30 cellular contexts compared by ENCODE assay signal in the genomic region with DNA sequence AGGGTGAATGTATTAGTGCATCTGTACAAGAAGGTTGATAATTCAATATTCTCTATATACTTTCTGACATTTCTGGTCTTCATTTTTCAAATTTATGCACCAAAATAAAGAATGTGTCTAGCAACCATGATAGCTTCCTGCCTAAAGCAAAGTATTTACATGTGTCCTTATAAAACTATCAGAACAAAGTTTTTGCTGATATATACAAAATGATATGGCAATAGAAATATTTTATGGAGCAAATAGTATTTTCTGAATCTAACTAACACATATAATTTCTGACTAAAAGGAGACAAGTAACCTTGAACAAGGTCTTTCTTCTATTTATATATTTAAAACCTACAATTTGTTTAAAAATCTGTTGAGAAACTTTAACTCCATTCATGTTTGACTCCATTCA.
"Had no signal": no experiment of that assay in that cellular context is flagged by ENCODE, and none has a peak within 500 bp of the region (broad histone marks: within the 10 kb centered on the region; RNA-seq: fewer than 3 reads in every experiment).

No MANE protein-coding gene starts in this region.

- H3K27me3 Mint-ChIP-seq: progenitor cell of endocrine pancreas; stimulated activated naive B cell treated with anti-CD40 and anti-IgM and Interleukin-4, amounts not matched to agents 10 μg/mL and 1 μg/mL and 100 μg/mL, for 72 hours; stimulated activated naive CD8-positive, alpha-beta T cell treated with anti-CD3 and anti-CD28 coated beads, Interleukin-15, Interleukin-2, amounts not matched to agents 100 ng/mL and 50 ng/mL, for 24 hours had no signal

- ATAC-seq: psoas muscle; right cardiac atrium; sciatic nerve; stimulated activated effector memory CD8-positive, alpha-beta T cell treated with anti-CD3 and anti-CD28 coated beads, Interleukin-12 subunit alpha, Interleukin-12 subunit beta, amount 100 ng/mL, for 72 hours; stimulated activated naive B cell treated with anti-CD40 and anti-IgM and Interleukin-4, amounts not matched to agents 10 μg/mL and 1 μg/mL and 100 μg/mL, for 72 hours had no signal

- H3K27me3 ChIP-seq: neural progenitor cell, ovary, spleen, stomach, thyroid gland, tibial nerve, upper lobe of left lung, vagina had no signal

- H3K79me2 ChIP-seq: parathyroid adenoma had no signal

- H3K4me1 Mint-ChIP-seq: nephron; neural progenitor cell; stimulated activated effector memory CD8-positive, alpha-beta T cell treated with anti-CD3 and anti-CD28 coated beads, Interleukin-12 subunit alpha, Interleukin-12 subunit beta, amount 100 ng/mL, for 72 hours; stimulated activated naive B cell treated with anti-CD40 and anti-IgM and Interleukin-4, amounts not matched to agents 10 μg/mL and 1 μg/mL and 100 μg/mL, for 72 hours had no signal

- H3K9ac ChIP-seq: neural progenitor cell, parathyroid adenoma had no signal

- H3K9me3 ChIP-seq: ovary, psoas muscle, spleen, stomach, thoracic aorta, thyroid gland, tibial nerve, upper lobe of left lung, vagina had no signal

- H2AFZ ChIP-seq: neural progenitor cell, parathyroid adenoma had no signal

- H3K4me1 ChIP-seq: neural progenitor cell, parathyroid adenoma, psoas muscle, spleen, stomach, thyroid gland, tibial nerve, upper lobe of left lung, vagina had no signal

- H3K36me3 Mint-ChIP-seq: natural killer cell; stimulated activated effector memory CD8-positive, alpha-beta T cell treated with anti-CD3 and anti-CD28 coated beads, Interleukin-12 subunit alpha, Interleukin-12 subunit beta, amount 100 ng/mL, for 72 hours; stimulated activated naive B cell treated with anti-CD40 and anti-IgM and Interleukin-4, amounts not matched to agents 10 μg/mL and 1 μg/mL and 100 μg/mL, for 72 hours had no signal

- H3K4me3 Mint-ChIP-seq: natural killer cell; nephron; neural progenitor cell; stimulated activated effector memory CD8-positive, alpha-beta T cell treated with anti-CD3 and anti-CD28 coated beads, Interleukin-12 subunit alpha, Interleukin-12 subunit beta, amount 100 ng/mL, for 72 hours; stimulated activated naive B cell treated with anti-CD40 and anti-IgM and Interleukin-4, amounts not matched to agents 10 μg/mL and 1 μg/mL and 100 μg/mL, for 72 hours; stimulated activated naive CD8-positive, alpha-beta T cell treated with anti-CD3 and anti-CD28 coated beads, Interleukin-15, Interleukin-2, amounts not matched to agents 100 ng/mL and 50 ng/mL, for 24 hours had no signal

- DNase-seq: natural killer cell; occipital lobe; ovary; posterior cingulate gyrus; psoas muscle; right cardiac atrium; spleen; stimulated activated CD4-positive, alpha-beta T cell treated with anti-CD3 and anti-CD28 coated beads, Interleukin-12 subunit alpha, Interleukin-12 subunit beta, amount 100 ng/mL, for 4 hours; stimulated activated CD4-positive, alpha-beta T cell treated with anti-CD3 and anti-CD28 coated beads, Interleukin-1b, Interleukin-23, amount 100 ng/mL, for 48 hours; stimulated activated CD4-positive, alpha-beta T cell treated with anti-CD3 and anti-CD28 coated beads, Interleukin-2, amount 100 ng/mL, for 48 hours; stimulated activated CD4-positive, alpha-beta T cell treated with anti-CD3 and anti-CD28 coated beads, Interleukin-4, amount 100 ng/mL, for 24 hours; stimulated activated naive B cell treated with anti-CD40 and anti-IgM and Interleukin-4, amounts not matched to agents 10 μg/mL and 1 μg/mL and 100 μg/mL, for 72 hours; stimulated activated naive CD4-positive, alpha-beta T cell treated with Interleukin-2 at 50 U/mL for 16 hours; stomach; thyroid gland; trophoblast cell; upper lobe of left lung had no signal

- H3K36me3 ChIP-seq: neural progenitor cell, ovary, spleen, stomach, thoracic aorta, thyroid gland, tibial nerve, upper lobe of left lung, vagina had no signal

- H3K27ac Mint-ChIP-seq: natural killer cell; nephron; neural progenitor cell; progenitor cell of endocrine pancreas; stimulated activated effector memory CD8-positive, alpha-beta T cell treated with anti-CD3 and anti-CD28 coated beads, Interleukin-12 subunit alpha, Interleukin-12 subunit beta, amount 100 ng/mL, for 72 hours; stimulated activated naive B cell treated with anti-CD40 and anti-IgM and Interleukin-4, amounts not matched to agents 10 μg/mL and 1 μg/mL and 100 μg/mL, for 72 hours; stimulated activated naive CD8-positive, alpha-beta T cell treated with anti-CD3 and anti-CD28 coated beads, Interleukin-15, Interleukin-2, amounts not matched to agents 100 ng/mL and 50 ng/mL, for 24 hours had no signal

- H3K4me2 ChIP-seq: neural progenitor cell, smooth muscle cell had no signal

- FAIRE-seq: urothelium cell line had no signal

- H3K4me3 ChIP-seq: neural progenitor cell, ovary, psoas muscle, skin epidermis, smooth muscle cell, spleen, stomach, thoracic aorta, thyroid gland, tibial nerve, upper lobe of left lung, vagina had no signal

- H3K27ac ChIP-seq: neural progenitor cell, ovary, parathyroid adenoma, psoas muscle, skin epidermis, spleen, stomach, thoracic aorta, thyroid gland, tibial nerve, upper lobe of left lung, vagina had no signal

- H3K9me3 Mint-ChIP-seq: natural killer cell; nephron; neural progenitor cell; stimulated activated effector memory CD8-positive, alpha-beta T cell treated with anti-CD3 and anti-CD28 coated beads, Interleukin-12 subunit alpha, Interleukin-12 subunit beta, amount 100 ng/mL, for 72 hours; stimulated activated naive B cell treated with anti-CD40 and anti-IgM and Interleukin-4, amounts not matched to agents 10 μg/mL and 1 μg/mL and 100 μg/mL, for 72 hours; stimulated activated naive CD8-positive, alpha-beta T cell treated with anti-CD3 and anti-CD28 coated beads, Interleukin-15, Interleukin-2, amounts not matched to agents 100 ng/mL and 50 ng/mL, for 24 hours had no signal
